Comparison of ENCODE assay signal across 8 cellular contexts in the genomic region with DNA sequence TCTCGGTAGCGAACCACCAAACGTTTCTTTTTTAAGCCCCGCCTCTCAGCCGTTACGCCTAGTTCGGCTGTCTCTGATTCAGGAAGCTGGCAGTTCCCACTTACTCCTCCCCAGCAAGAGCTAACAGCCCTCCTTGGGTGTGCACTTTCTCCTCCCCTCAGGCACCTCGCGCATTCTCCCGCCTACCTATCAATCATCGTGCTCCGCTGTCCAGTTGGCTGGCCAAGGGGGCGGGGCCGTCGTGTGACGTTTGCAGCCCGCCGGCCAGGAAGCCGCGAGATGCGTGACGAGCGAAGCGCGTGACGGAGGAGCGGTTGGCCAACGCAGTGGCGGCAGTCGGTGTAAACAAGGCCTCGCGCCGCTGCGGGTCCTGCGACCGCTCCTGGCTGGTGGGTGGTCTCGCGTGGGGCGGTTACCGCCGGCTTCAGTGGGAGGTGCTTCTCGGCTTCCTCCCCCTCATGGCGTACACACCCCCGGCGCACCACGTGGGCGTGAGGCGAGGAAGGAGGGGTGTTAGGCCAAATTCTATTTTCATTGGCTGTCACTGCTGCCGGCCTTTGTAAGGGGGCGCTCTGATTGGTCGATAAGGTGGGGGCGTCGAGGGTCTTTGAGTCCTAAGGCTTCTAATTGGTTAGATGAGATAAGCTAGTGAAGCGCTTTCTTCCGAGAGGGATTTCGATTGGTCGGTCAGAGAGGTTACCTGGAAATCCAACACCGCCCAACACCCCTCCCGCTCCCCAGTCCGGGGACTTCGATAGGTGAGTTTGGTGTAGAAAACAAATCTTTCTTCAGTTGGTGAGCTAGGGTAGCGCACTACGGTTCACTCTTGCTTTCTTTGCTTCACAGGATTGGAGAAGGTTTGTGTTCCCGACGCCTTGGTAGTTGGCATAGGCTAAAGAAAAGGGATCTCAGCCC. TPM values are rescaled to one million over a fixed set of nuclear protein-coding genes. Genes with fewer than 3 reads are reported as not detected.
DNase-seq lines count a peak whose midpoint lies in the region; ATAC-seq and TF ChIP-seq lines count a peak whose summit lies in the region.

A gene (plus strand): TSS at position 242 of the 915 bp plus-strand sequence. CDS start 818 bp downstream, outside the sequence.
A gene (minus strand): TSS at position 414 of the 915 bp plus-strand sequence. CDS start 32,101 bp downstream, outside the sequence.

- in situ Hi-C loops in astrocyte of the cerebellum (cut with HindIII; ENCODE audit: low sequenced_read_pairs): no loop called here

- no peak for TF ChIP-seq POLR2A in vagina (IDR thresholded peaks at IDR 0.05)

- H3K4me3 ChIP-seq in astrocyte of the cerebellum (ENCODE audit: low read depth, low read length) (peak within 1 kb of the TSS; percentile 94), vagina (peak within 1 kb of the TSS; percentile 84 to 86)

- no peaks in the 10 kb centered on the region for H3K27me3 ChIP-seq in vagina

- no peak for TF ChIP-seq CTCF in astrocyte of the cerebellum (IDR thresholded peaks at IDR 0.05; ENCODE audit: low read depth, low read length, missing control alignments)
- no peak for TF ChIP-seq CTCF in vagina (IDR thresholded peaks at IDR 0.05)

- H3K36me3 ChIP-seq in vagina: peaks cover 0 to 28% of the 10 kb centered on the region in 2 donors

- H3K4me1 ChIP-seq in vagina: peaks cover 26% of the 10 kb centered on the region

- intact Hi-C loops in vagina (cut with DNase I): loop anchor here (2.0 kb wide), 1 partner anchor 26 kb away; a partner anchor contains a TSS

- H3K27ac ChIP-seq in vagina: peak within 1 kb of the TSS; percentile 98

- DNase-seq in NCI-H2029 (lab: John Stamatoyannopoulos, UW) (peak; percentile 99), T-helper 9 cell (peak; percentile 97), astrocyte of the cerebellum (ENCODE audit: low read depth) (peak; percentile 99), hepatic stellate cell (ENCODE audit: low spot score) (peak; percentile 99), putamen (ENCODE audit: low spot score) (peak; percentile 100), vagina (ENCODE audit: extremely low spot score in 2 of 2) (peak; percentile 99 to 100)

- ATAC-seq in GM18508 (IDR thresholded peaks at IDR 0.05; ENCODE audit: insufficient read depth, unreplicated experiment): peak; percentile 79
- ATAC-seq in HG02981 (IDR thresholded peaks at IDR 0.05; ENCODE audit: unreplicated experiment): peak; percentile 81

- H3K9me3 ChIP-seq in vagina: no peaks in the 10 kb centered on the region

RNA-seq across cellular contexts. Expression of the first gene that starts in this region (rescaled TPM):
- 75.6 TPM for total RNA-seq in vagina

RNA-seq across cellular contexts. Expression of the second gene that starts in this region (rescaled TPM):
- 1.2 TPM for total RNA-seq in vagina

Comparison
In these comparisons a context has a peak if more than half of its experiments do, and no peak if none do; other contexts are left out.
1. Peak in every context shown above with its lines: DNase-seq, ATAC-seq, H3K4me3 ChIP-seq and H3K27ac ChIP-seq.